Comparison of ENCODE assay signal across 13 cellular contexts in the genomic region with DNA sequence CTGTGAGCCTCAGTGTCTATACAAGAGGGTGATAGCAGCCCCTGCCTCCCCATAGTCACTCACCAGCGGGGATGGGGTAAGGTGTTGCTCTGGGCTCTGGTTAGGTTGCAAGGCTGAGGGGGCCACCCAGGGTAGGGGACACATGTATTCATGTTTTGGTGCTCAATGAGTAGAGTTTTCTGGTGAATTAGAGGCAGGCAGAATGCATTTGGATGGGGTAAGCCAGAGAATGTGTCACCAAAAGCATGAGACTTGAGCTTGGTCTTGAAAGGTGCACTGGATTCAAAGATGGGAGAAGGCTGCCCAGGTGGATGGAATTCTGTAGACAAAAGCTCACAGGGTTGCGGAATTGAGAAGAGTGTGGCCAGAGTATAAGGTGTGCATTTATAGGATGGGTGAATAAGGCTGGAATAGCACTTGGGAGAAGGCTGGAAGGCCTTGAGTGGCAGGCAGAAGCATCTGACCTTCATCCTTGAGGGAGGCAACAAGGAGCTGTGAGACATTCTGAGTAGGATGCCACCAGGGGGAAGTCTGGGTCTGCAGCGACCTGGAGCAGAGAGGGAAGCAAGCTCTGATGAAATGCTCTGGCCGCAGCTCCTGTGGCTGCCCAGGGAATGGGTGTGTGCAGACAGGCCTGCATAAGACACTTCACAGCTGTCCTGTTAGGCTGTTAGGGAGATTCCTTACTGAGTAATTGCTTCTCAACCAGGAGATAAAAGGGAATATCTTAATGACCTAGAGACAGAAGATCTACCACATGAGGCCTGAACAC.
A peak's percentile ranks its signal among the peaks of the same experiment; 100 is the strongest.
DNase-seq lines count a peak whose midpoint lies in the region; ATAC-seq and TF ChIP-seq lines count a peak whose summit lies in the region.
"Had no signal": no experiment of that assay in that cellular context is flagged by ENCODE, and none has a peak within 500 bp of the region (broad histone marks: within the 10 kb centered on the region; RNA-seq: fewer than 3 reads in every experiment).

No MANE protein-coding gene starts in this region.

- 63 to 79% (median 69%) methylated on average over 3 to 4 of the region's 4 CpGs for WGBS in stomach, 5 donors

- no peaks in the 10 kb centered on the region for H3K36me3 ChIP-seq in stomach

- intact Hi-C loops in stomach (cut with DNase I; ENCODE audit: low total_unique reads), result no loop called here

- no peak for ATAC-seq in HG02610 (IDR thresholded peaks at IDR 0.05; ENCODE audit: unreplicated experiment)
- no peak for ATAC-seq in HG03442 (IDR thresholded peaks at IDR 0.05; ENCODE audit: unreplicated experiment)
- no peak for ATAC-seq in GM19467 (IDR thresholded peaks at IDR 0.05; ENCODE audit: unreplicated experiment)

- no peaks in the 10 kb centered on the region for H3K27me3 ChIP-seq in stomach

- H3K27ac ChIP-seq in stomach, result no peak overlapping the region

- no peak for TF ChIP-seq EP300 in stomach (IDR thresholded peaks at IDR 0.05)

- no peak for TF ChIP-seq POLR2A in stomach (IDR thresholded peaks at IDR 0.05)

- DNase-seq in GM04504 (ENCODE audit: low read depth) (peak; percentile 8), NOMO-1 treated with DMSO at 0.1 percent for 48 hours (lab: John Stamatoyannopoulos, UW; ENCODE audit: unreplicated experiment) (peak; percentile 27), fibroblast of the aortic adventitia (ENCODE audit: low read depth) (peak; percentile 50), myocyte (ENCODE audit: low read depth) (peak; percentile 63), stomach (no peak)
- DNase-seq: activated effector memory CD4-positive, alpha-beta T cell treated with anti-CD3 and anti-CD28 coated beads, Interleukin-2, amount 50 U/mL, for 16 hours; CD8-positive, alpha-beta memory T cell; MM.1S; retina; SW 1271 had no signal

- no peaks in the 10 kb centered on the region for H3K4me1 ChIP-seq in stomach

- H3K4me3 ChIP-seq in fibroblast of the aortic adventitia (ENCODE audit: low read depth, low read length), result no peak overlapping the region
- no peak overlapping the region for H3K4me3 ChIP-seq in stomach

- no peaks in the 10 kb centered on the region for H3K9me3 ChIP-seq in stomach

- TF ChIP-seq CTCF in fibroblast of the aortic adventitia (IDR thresholded peaks at IDR 0.05; ENCODE audit: insufficient read depth, low read length), result peak; percentile 14
- TF ChIP-seq CTCF in stomach (IDR thresholded peaks at IDR 0.05), result no peak
